In the genomic region with DNA sequence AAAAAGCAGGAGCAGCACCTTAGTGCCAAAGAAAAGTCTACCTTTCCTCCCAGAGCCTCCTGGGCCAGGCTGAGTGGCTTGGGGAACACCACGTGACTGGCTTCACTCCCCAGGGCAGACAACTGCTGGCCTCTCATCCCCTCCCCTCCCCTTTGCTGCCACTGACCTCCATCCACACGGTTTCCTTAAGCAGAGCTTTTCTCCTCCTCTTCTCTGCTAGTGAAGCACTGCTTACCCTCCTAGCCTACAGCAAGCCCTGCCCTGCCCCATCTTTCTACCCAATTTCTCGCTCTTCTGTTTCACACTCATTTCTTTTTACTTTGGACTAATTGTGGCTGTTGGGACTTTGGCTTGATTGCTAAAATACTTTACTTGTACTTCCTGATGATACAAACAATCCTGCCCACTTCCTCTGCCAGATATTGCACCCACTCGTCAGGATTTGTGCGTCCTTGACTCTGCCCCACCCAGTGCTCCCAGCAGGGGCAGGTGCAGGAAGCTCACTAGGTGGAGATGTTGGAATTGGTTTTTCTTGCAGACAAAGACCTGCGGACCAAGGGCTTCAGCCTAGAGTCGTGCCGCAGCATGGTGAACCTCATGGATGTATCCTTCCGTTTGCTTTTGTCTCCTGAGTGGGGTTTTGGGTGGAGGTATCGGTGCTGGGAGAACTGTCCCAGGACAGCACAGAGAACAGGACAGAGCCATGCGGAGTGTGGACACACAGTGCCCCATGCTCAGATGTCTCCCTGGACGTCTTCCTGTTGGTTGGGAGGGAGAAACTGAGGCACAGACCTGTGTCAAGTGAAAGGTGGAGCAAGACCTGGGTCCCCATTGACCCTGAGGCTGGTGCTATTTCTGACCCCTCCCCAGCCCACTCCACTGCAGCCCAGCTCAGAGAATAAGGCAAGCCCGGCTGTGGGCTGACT, we compare ENCODE assay signal across 20 cellular contexts. TPM values are rescaled to one million over a fixed set of nuclear protein-coding genes. Genes with fewer than 3 reads are reported as not detected.
DNase-seq lines count a peak whose midpoint lies in the region; ATAC-seq, FAIRE-seq and TF ChIP-seq lines count a peak whose summit lies in the region.
"Had no signal": no experiment of that assay in that cellular context is flagged by ENCODE, and none has a peak within 500 bp of the region (broad histone marks: within the 10 kb centered on the region; RNA-seq: fewer than 3 reads in every experiment).

No MANE protein-coding gene starts in this region.

- H3K9me3 ChIP-seq in heart left ventricle (no peaks in the 10 kb centered on the region), T-helper 17 cell (ENCODE audit: control insufficient read depth, low read length, poor library complexity, severe bottlenecking) (no peaks in the 10 kb centered on the region)
- H3K9me3 ChIP-seq: breast epithelium, HAP-1 had no signal

- TF ChIP-seq POLR2A in heart left ventricle (IDR thresholded peaks at IDR 0.05), result no peak

- peak overlapping the region; percentile 45 for H3K4me3 Mint-ChIP-seq in T-helper 17 cell
- H3K4me3 Mint-ChIP-seq: activated naive CD8-positive, alpha-beta T cell; natural killer cell treated with Interleukin-12 subunit alpha and Interleukin-12 subunit beta and Interleukin-15 and Interleukin-18, amount 100 ng/mL, for 72 hours had no signal

- peaks cover 0 to 9% (median 0%) of the 10 kb centered on the region in 12 donors for H3K4me1 ChIP-seq in heart left ventricle
- H3K4me1 ChIP-seq: breast epithelium, HAP-1 had no signal

- intact Hi-C loops in cardiac septum (cut with DNase I) (no loop called here), heart left ventricle (cut with DNase I) (loop anchor here in 2 of 10 donors (5.0 to 10.0 kb wide), 2 partner anchors 43 to 46 kb away; no protein-coding TSS in a partner anchor)

- H3K27me3 ChIP-seq in heart left ventricle, result no peaks in the 10 kb centered on the region
- H3K27me3 ChIP-seq: breast epithelium had no signal

- H3K27ac ChIP-seq in heart left ventricle, result no peak overlapping the region
- H3K27ac ChIP-seq: breast epithelium had no signal

- peak overlapping the region; percentile 56 for H3K27ac Mint-ChIP-seq in T-helper 17 cell
- H3K27ac Mint-ChIP-seq: activated naive CD8-positive, alpha-beta T cell; natural killer cell treated with Interleukin-12 subunit alpha and Interleukin-12 subunit beta and Interleukin-15 and Interleukin-18, amount 100 ng/mL, for 72 hours had no signal

- DNase-seq in cardiac septum (ENCODE audit: low spot score) (peak; percentile 29), heart left ventricle (no peak), T-helper 17 cell (no peak), left lobe of liver (ENCODE audit: low spot score) (peak; percentile 37), urothelium cell line (ENCODE audit: low spot score) (no peak), occipital lobe (lab: John Stamatoyannopoulos, UW) (no peak)
- DNase-seq in stimulated activated CD4-positive, alpha-beta T cell treated with anti-CD3 and anti-CD28 coated beads, Interleukin-1b, Interleukin-23, amount 100 ng/mL, for 48 hours, result no peak
- DNase-seq: COR-L47, EL, mammary epithelial cell, NCI-H1694, NCI-H446 treated with DMSO at 0.1 percent for 48 hours, SIG-M5 had no signal

- H3K36me3 ChIP-seq in heart left ventricle, result peaks cover 0 to 82% (median 73%) of the 10 kb centered on the region in 9 donors

- H3K4me1 Mint-ChIP-seq in T-helper 17 cell, result peaks cover 18% of the 10 kb centered on the region

- peak; percentile 30 for FAIRE-seq in urothelium cell line (lab: Jason Lieb, UNC)

- ATAC-seq in heart left ventricle (no peak), T-helper 17 cell (no peak), left lobe of liver (no peak), GM19395 (IDR thresholded peaks at IDR 0.05; ENCODE audit: unreplicated experiment) (no peak)
- ATAC-seq: natural killer cell treated with Interleukin-12 subunit alpha and Interleukin-12 subunit beta and Interleukin-15 and Interleukin-18, amount 100 ng/mL, for 72 hours had no signal

- WGBS in heart left ventricle, 4 donors, result 72 to 81% (median 78%) methylated on average over 13 of the region's 13 CpGs

- no peak for TF ChIP-seq CTCF in heart left ventricle (IDR thresholded peaks at IDR 0.05)

- H3K27me3 Mint-ChIP-seq in T-helper 17 cell, result no peaks in the 10 kb centered on the region
- H3K27me3 Mint-ChIP-seq: activated naive CD8-positive, alpha-beta T cell; natural killer cell treated with Interleukin-12 subunit alpha and Interleukin-12 subunit beta and Interleukin-15 and Interleukin-18, amount 100 ng/mL, for 72 hours had no signal

- H3K36me3 Mint-ChIP-seq in T-helper 17 cell (ENCODE audit: low read depth), result peaks cover 6% of the 10 kb centered on the region

- H3K4me3 ChIP-seq in heart left ventricle, result no peak overlapping the region
- H3K4me3 ChIP-seq: breast epithelium, HAP-1 had no signal

RNA-seq across cellular contexts. Expression of gene CAPN1, which starts 27.3 kb away (rescaled TPM):
- total RNA-seq in cardiac septum (89.6 TPM), heart left ventricle (100 to 1,000 TPM in 2 of 9 donors, 10 to 100 TPM in 7; 67.8 to 139 (median 86.1) TPM), T-helper 17 cell (100 to 1,000 TPM; 154 to 190 TPM), left lobe of liver (81.0 TPM), occipital lobe (56.5 TPM)
- polyA plus RNA-seq in heart left ventricle, result 100 to 1,000 TPM in 1 of 2 donors, 10 to 100 TPM in 1; 69.6 to 114 TPM

RNA-seq across cellular contexts. Expression of gene SPDYC, which starts 39.0 kb away (rescaled TPM):
- total RNA-seq in cardiac septum (not detected), heart left ventricle (not detected), T-helper 17 cell (under 1 TPM in 1 of 2 donors, not detected in 1; 0.68 TPM), left lobe of liver (1.2 TPM), occipital lobe (not detected)
- polyA plus RNA-seq in heart left ventricle, result not detected
- total RNA-seq: breast epithelium; mammary epithelial cell; natural killer cell treated with Interleukin-12 subunit alpha and Interleukin-12 subunit beta and Interleukin-15 and Interleukin-18, amount 100 ng/mL, for 72 hours; renal cortical epithelial cell; T-helper 2 cell treated with Interferon-gamma antibody and Interleukin-4, amounts not matched to agents 100 ng/mL and 5 ng/mL, for 36 hours had no signal
- polyA plus RNA-seq: mammary epithelial cell had no signal

RNA-seq across cellular contexts. Expression of gene POLA2, which starts 52.7 kb away (rescaled TPM):
- 3.5 TPM for total RNA-seq in cardiac septum
- 1 to 10 TPM; 3.2 to 9.0 (median 4.2) TPM for total RNA-seq in heart left ventricle
- 1 to 10 TPM; 4.3 to 6.7 TPM for polyA plus RNA-seq in heart left ventricle
- total RNA-seq in T-helper 17 cell, result 10 to 100 TPM; 13.0 to 15.4 TPM
- 3.3 TPM for total RNA-seq in left lobe of liver
- 0.94 TPM for total RNA-seq in occipital lobe

Comparison
In these comparisons a context has a peak if more than half of its experiments do, and no peak if none do; other contexts are left out.
1. DNase-seq: peak in cardiac septum (single experiment) and left lobe of liver (single experiment); none in heart left ventricle (0 of 5), T-helper 17 cell (0 of 3), urothelium cell line (single experiment), stimulated activated CD4-positive, alpha-beta T cell treated with anti-CD3 and anti-CD28 coated beads, Interleukin-1b, Interleukin-23, amount 100 ng/mL, for 48 hours (single experiment) and occipital lobe (single experiment).